ENCODE assay signal across 8 cellular contexts in the genomic region with DNA sequence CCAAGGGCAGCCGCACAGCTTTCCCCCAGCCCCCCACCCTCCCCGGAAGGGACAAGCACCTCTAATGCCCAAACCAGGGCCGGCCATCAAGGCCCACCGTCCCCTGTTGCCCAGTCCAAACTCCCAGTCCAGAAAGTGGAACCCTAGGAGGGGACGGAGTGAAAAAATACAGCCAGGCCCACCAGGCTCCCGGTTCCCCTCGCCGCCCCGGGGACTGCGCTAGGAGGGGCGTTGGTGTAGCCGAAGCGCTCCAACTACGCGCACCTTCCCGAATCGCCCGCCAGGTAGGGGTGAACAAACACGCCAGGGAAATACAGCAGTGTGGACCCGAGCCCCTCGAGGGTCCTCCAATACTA. TPM values are rescaled to one million over a fixed set of nuclear protein-coding genes. Genes with fewer than 3 reads are reported as not detected.
DNase-seq lines count a peak whose midpoint lies in the region; ATAC-seq and TF ChIP-seq lines count a peak whose summit lies in the region.

No MANE protein-coding gene starts in this region.

- peaks cover 44% of the 10 kb centered on the region for H3K4me1 ChIP-seq in CD8-positive, alpha-beta memory T cell (ENCODE audit: insufficient read depth, low read length)
- H3K4me1 ChIP-seq in NT2/D1 (ENCODE audit: insufficient read depth, insufficient read length) (peaks cover 26% of the 10 kb centered on the region), ovary (ENCODE audit: insufficient read depth) (peaks cover 22% of the 10 kb centered on the region)

- H3K4me3 ChIP-seq in CD8-positive, alpha-beta memory T cell (ENCODE audit: low read length): peak overlapping the region; percentile 56
- peak overlapping the region; percentile 84 for H3K4me3 ChIP-seq in NT2/D1 (ENCODE audit: insufficient read length, low read depth)
- H3K4me3 ChIP-seq in ovary: peak overlapping the region; percentile 79

- no peaks in the 10 kb centered on the region for H3K36me3 ChIP-seq in CD8-positive, alpha-beta memory T cell (ENCODE audit: insufficient read depth, low read length)
- H3K36me3 ChIP-seq in NT2/D1 (ENCODE audit: insufficient read depth, insufficient read length, low read length) (peaks cover 3% of the 10 kb centered on the region), ovary (no peaks in the 10 kb centered on the region)

- no peaks in the 10 kb centered on the region for H3K27me3 ChIP-seq in CD8-positive, alpha-beta memory T cell (ENCODE audit: insufficient read depth, low read length, poor library complexity, severe bottlenecking)
- H3K27me3 ChIP-seq in NT2/D1 (ENCODE audit: insufficient read depth, insufficient read length) (peaks cover 24% of the 10 kb centered on the region), ovary (no peaks in the 10 kb centered on the region)

- peaks cover 0 to 5% (median 0%) of the 10 kb centered on the region in 3 donors for H3K36me3 Mint-ChIP-seq in CD8-positive, alpha-beta memory T cell
- H3K36me3 Mint-ChIP-seq in endothelial cell (ENCODE audit: low read depth, unreplicated experiment): peaks cover 4% of the 10 kb centered on the region

- ATAC-seq in activated CD4-positive, CD25-positive, alpha-beta regulatory T cell treated with anti-CD3 and anti-CD28 coated beads, Interleukin-2, amount 50 U/mL, for 24 hours: no peak
- ATAC-seq in HG03469 (IDR thresholded peaks at IDR 0.05; ENCODE audit: unreplicated experiment): no peak
- ATAC-seq in GM19351 (IDR thresholded peaks at IDR 0.05; ENCODE audit: unreplicated experiment): no peak
- ATAC-seq in GM18873 (IDR thresholded peaks at IDR 0.05; ENCODE audit: low FRiP score, unreplicated experiment): no peak

- peaks cover 0 to 4% of the 10 kb centered on the region in 2 donors for H3K27me3 Mint-ChIP-seq in CD8-positive, alpha-beta memory T cell
- H3K27me3 Mint-ChIP-seq in endothelial cell (ENCODE audit: unreplicated experiment): peaks cover 19% of the 10 kb centered on the region

- peaks cover 20 to 58% (median 29%) of the 10 kb centered on the region in 3 donors for H3K4me1 Mint-ChIP-seq in CD8-positive, alpha-beta memory T cell
- peaks cover 5% of the 10 kb centered on the region for H3K4me1 Mint-ChIP-seq in endothelial cell (ENCODE audit: unreplicated experiment)

- POLR2A ChIA-PET in CD8-positive, alpha-beta memory T cell (lab: Charles Lee): no interaction called here

- H3K9me3 ChIP-seq in CD8-positive, alpha-beta memory T cell (ENCODE audit: low read length): no peaks in the 10 kb centered on the region
- H3K9me3 ChIP-seq in NT2/D1 (ENCODE audit: insufficient read depth, low read length): peaks cover 7% of the 10 kb centered on the region; the same call in 1 of the 2 replicates
- H3K9me3 ChIP-seq in ovary: no peaks in the 10 kb centered on the region

- no peak for TF ChIP-seq EP300 in ovary (IDR thresholded peaks at IDR 0.05)

- CTCF ChIA-PET in CD8-positive, alpha-beta memory T cell (lab: Charles Lee): no interaction called here

- peak overlapping the region; percentile 92 for H3K9ac ChIP-seq in NT2/D1 (ENCODE audit: insufficient read length, low read depth)

- 4 to 8% (median 5%) methylated on average over 20 to 21 of the region's 21 CpGs for WGBS in ovary, 3 donors

- peak; percentile 25 for TF ChIP-seq POLR2A in ovary (IDR thresholded peaks at IDR 0.05)

- peak overlapping the region; percentile 91 to 100 (median 96) for H3K27ac Mint-ChIP-seq in CD8-positive, alpha-beta memory T cell
- no peak overlapping the region for H3K27ac Mint-ChIP-seq in endothelial cell (ENCODE audit: unreplicated experiment)

- peak overlapping the region; percentile 91 to 100 (median 95) for H3K4me3 Mint-ChIP-seq in CD8-positive, alpha-beta memory T cell
- peak overlapping the region; percentile 93 for H3K4me3 Mint-ChIP-seq in endothelial cell (ENCODE audit: unreplicated experiment)

- peak overlapping the region; percentile 67 for H3K27ac ChIP-seq in CD8-positive, alpha-beta memory T cell (ENCODE audit: low read depth, low read length)
- H3K27ac ChIP-seq in ovary: peak overlapping the region; percentile 41 to 61

- intact Hi-C loops in ovary (cut with DNase I): no loop called here

- DNase-seq in CD8-positive, alpha-beta memory T cell: no peak
- DNase-seq in NT2/D1 (ENCODE audit: low read depth, low spot score) (no peak), endothelial cell (ENCODE audit: low spot score) (no peak), ovary (no peak)

- no peak for TF ChIP-seq CTCF in endothelial cell (IDR thresholded peaks at IDR 0.05; ENCODE audit: unreplicated experiment)
- TF ChIP-seq CTCF in ovary (IDR thresholded peaks at IDR 0.05): no peak

- no peaks in the 10 kb centered on the region for H3K9me3 Mint-ChIP-seq in CD8-positive, alpha-beta memory T cell
- H3K9me3 Mint-ChIP-seq in endothelial cell (ENCODE audit: unreplicated experiment): no peaks in the 10 kb centered on the region

RNA-seq across cellular contexts. Expression of a gene that starts 1.3 kb away (rescaled TPM):
- 10 to 100 TPM; 42.8 to 43.1 TPM for total RNA-seq in CD8-positive, alpha-beta memory T cell
- polyA plus RNA-seq in CD8-positive, alpha-beta memory T cell: 0.92 TPM
- total RNA-seq in endothelial cell (ENCODE audit: unreplicated experiment) (19.9 TPM), ovary (10 to 100 TPM in 6 of 7 donors, 1 to 10 TPM in 1; 4.2 to 26.6 (median 14.4) TPM)
- 1 to 10 TPM in 1 of 2 donors, under 1 TPM in 1; 0.63 to 5.4 TPM for polyA plus RNA-seq in ovary

RNA-seq across cellular contexts. Expression of a gene that starts 13.8 kb away (rescaled TPM):
- 10 to 100 TPM; 61.0 to 63.7 TPM for total RNA-seq in CD8-positive, alpha-beta memory T cell
- 8.7 TPM for polyA plus RNA-seq in CD8-positive, alpha-beta memory T cell
- total RNA-seq in endothelial cell (ENCODE audit: unreplicated experiment): 48.1 TPM
- 10 to 100 TPM; 14.9 to 46.7 (median 30.4) TPM for total RNA-seq in ovary
- polyA plus RNA-seq in ovary: 10 to 100 TPM in 1 of 2 donors, 1 to 10 TPM in 1; 4.8 to 21.5 TPM

RNA-seq across cellular contexts. Expression of a gene that starts 23.2 kb away (rescaled TPM):
- 100 to 1,000 TPM; 105 to 114 TPM for total RNA-seq in CD8-positive, alpha-beta memory T cell
- polyA plus RNA-seq in CD8-positive, alpha-beta memory T cell: 252 TPM
- 283 TPM for total RNA-seq in endothelial cell (ENCODE audit: unreplicated experiment)
- total RNA-seq in ovary: 10 to 100 TPM; 54.2 to 87.3 (median 65.4) TPM
- 10 to 100 TPM in 1 of 2 donors, under 1 TPM in 1; 0.57 to 65.6 TPM for polyA plus RNA-seq in ovary

RNA-seq across cellular contexts. Expression of a gene that starts 43.2 kb away (rescaled TPM):
- total RNA-seq in CD8-positive, alpha-beta memory T cell: 1 to 10 TPM; 6.3 to 6.6 TPM
- 4.6 TPM for polyA plus RNA-seq in CD8-positive, alpha-beta memory T cell
- total RNA-seq in endothelial cell (ENCODE audit: unreplicated experiment) (10.5 TPM), ovary (10 to 100 TPM in 1 of 7 donors, 1 to 10 TPM in 6; 2.6 to 13.7 (median 4.6) TPM)
- 1 to 10 TPM in 1 of 2 donors, not detected in 1; 2.3 TPM for polyA plus RNA-seq in ovary

RNA-seq across cellular contexts. Expression of a gene that starts 43.2 kb away (rescaled TPM):
- 10 to 100 TPM; 38.6 to 40.6 TPM for total RNA-seq in CD8-positive, alpha-beta memory T cell
- polyA plus RNA-seq in CD8-positive, alpha-beta memory T cell: 16.3 TPM
- total RNA-seq in endothelial cell (ENCODE audit: unreplicated experiment) (71.8 TPM), ovary (10 to 100 TPM; 32.0 to 87.0 (median 62.6) TPM)
- polyA plus RNA-seq in ovary: 10 to 100 TPM; 11.7 to 31.1 TPM
